8 cellular contexts compared by ENCODE assay signal in genomic region chr2:25276569-25277465, GRCh38.
DNase-seq lines count a peak whose midpoint lies in the region; ATAC-seq and TF ChIP-seq lines count a peak whose summit lies in the region.

No MANE protein-coding gene starts in this region.

- H3K4me1 ChIP-seq in OCI-LY1 (ENCODE audit: insufficient read depth, low read length, severe bottlenecking) (peaks cover 14% of the 10 kb centered on the region), right atrium auricular region (peaks cover 0 to 55% of the 10 kb centered on the region in 2 donors)

- H3K27me3 ChIP-seq in OCI-LY1 (ENCODE audit: insufficient read depth, low read length) (no peaks in the 10 kb centered on the region; the same call in 1 of the 2 replicates), right atrium auricular region (no peaks in the 10 kb centered on the region)

- DNase-seq in activated naive CD8-positive, alpha-beta T cell treated with anti-CD3 and anti-CD28 coated beads, Interleukin-2, amount 50 U/mL, for 16 hours (ENCODE audit: low read depth, low spot score), result peak; percentile 42
- DNase-seq in right atrium auricular region (ENCODE audit: low spot score) (no peak), sciatic nerve (ENCODE audit: low spot score) (peak; percentile 81), NCI-H524 (lab: John Stamatoyannopoulos, UW) (no peak), GF-D8 (lab: John Stamatoyannopoulos, UW) (no peak)

- no peak overlapping the region for H3K27ac ChIP-seq in OCI-LY1 (ENCODE audit: low read depth, low read length, poor library complexity, severe bottlenecking)
- peak overlapping the region; percentile 74 to 81 for H3K27ac ChIP-seq in right atrium auricular region

- peak overlapping the region; percentile 1; the same call in 1 of the 2 replicates for H3K9ac ChIP-seq in OCI-LY1 (ENCODE audit: low read length)

- ATAC-seq in GM18868 (IDR thresholded peaks at IDR 0.05; ENCODE audit: unreplicated experiment) (peak; percentile 35), sciatic nerve (peak; percentile 28), HG02884 (IDR thresholded peaks at IDR 0.05; ENCODE audit: unreplicated experiment) (no peak)

- no peaks in the 10 kb centered on the region for H3F3A ChIP-seq in OCI-LY1 (ENCODE audit: insufficient read depth, low read length)

- no peaks in the 10 kb centered on the region for H3K79me2 ChIP-seq in OCI-LY1 (ENCODE audit: insufficient read depth, low read length)

- H3K9me3 ChIP-seq in OCI-LY1 (ENCODE audit: low read length) (no peaks in the 10 kb centered on the region), right atrium auricular region (no peaks in the 10 kb centered on the region)

- intact Hi-C loops in sciatic nerve (cut with DNase I), result no loop called here

- H3K4me3 ChIP-seq in OCI-LY1 (ENCODE audit: low read depth, low read length, poor library complexity, severe bottlenecking) (peak overlapping the region; percentile 37), right atrium auricular region (peak overlapping the region; percentile 15 to 45)

- H3K4me2 ChIP-seq in OCI-LY1 (ENCODE audit: low read length), result peak overlapping the region; percentile 57

- no peaks in the 10 kb centered on the region for H3K9me2 ChIP-seq in OCI-LY1 (ENCODE audit: low read depth, low read length)

- H2AFZ ChIP-seq in OCI-LY1 (ENCODE audit: low read length), result no peak overlapping the region

- H3K36me3 ChIP-seq in OCI-LY1 (ENCODE audit: insufficient read depth, low read length) (no peaks in the 10 kb centered on the region), right atrium auricular region (peaks cover 21% of the 10 kb centered on the region)

- peak; percentile 91 for TF ChIP-seq CTCF in OCI-LY1 (IDR thresholded peaks at IDR 0.05; ENCODE audit: low read length)
- TF ChIP-seq CTCF in right atrium auricular region (IDR thresholded peaks at IDR 0.05), result peak; percentile 80 to 95

- H4K20me1 ChIP-seq in OCI-LY1 (ENCODE audit: insufficient read depth, low read length), result no peaks in the 10 kb centered on the region

Comparison
In these comparisons a context has a peak if more than half of its experiments do, and no peak if none do; other contexts are left out.
1. DNase-seq: peak in activated naive CD8-positive, alpha-beta T cell treated with anti-CD3 and anti-CD28 coated beads, Interleukin-2, amount 50 U/mL, for 16 hours (single experiment) and sciatic nerve (single experiment); none in right atrium auricular region (single experiment), NCI-H524 (0 of 2) and GF-D8 (single experiment).